In the genomic region with DNA sequence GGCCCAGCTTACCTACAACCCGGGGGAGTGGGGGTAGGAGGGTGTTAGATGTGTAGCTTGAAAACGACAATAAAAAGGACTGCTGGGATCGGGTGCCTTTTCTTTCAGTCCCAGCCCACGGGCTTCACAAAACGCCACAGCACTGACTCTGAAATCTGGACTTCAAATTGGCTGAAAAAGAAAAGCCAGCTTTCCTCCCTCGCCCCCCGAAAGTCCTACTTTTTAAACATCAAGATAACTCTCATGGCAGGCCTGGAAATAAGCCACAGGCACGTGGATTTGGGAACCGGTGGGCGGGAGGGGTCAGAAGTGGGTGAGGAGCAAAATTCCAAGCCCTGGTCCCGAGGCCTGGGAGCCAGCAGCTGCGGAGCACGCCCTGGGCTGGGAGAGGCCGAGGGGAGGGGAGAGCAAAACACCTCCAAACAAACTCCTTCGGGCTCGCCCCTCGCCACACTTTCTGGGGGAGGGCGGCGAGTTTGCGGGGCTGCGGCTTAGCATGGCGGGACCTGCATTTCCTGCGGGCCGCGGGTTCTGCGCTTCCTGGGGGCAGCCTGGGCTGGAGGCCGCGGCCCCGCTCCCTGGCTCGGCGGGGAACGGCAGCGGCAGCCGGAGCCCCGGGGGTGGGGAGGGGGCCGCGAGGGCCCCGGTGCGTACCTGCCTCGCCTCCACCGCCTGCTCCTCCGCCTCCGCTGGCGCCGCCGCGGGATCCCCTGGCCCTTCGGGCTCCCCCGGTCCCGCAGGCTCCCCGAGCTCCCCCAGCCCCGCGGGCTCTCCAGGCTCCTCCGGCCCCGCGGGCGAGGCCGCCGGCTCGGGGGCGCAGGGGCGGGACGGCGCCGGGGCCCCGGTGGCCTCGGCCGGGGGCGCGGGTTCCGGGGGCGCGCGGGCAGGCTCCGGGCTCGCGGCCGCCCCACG, we compare ENCODE assay signal across 1 cellular context.
TF ChIP-seq lines count a peak whose summit lies in the region.

No MANE protein-coding gene starts in this region.

TF ChIP-seq in Ishikawa, 13 proteins besides CTCF, POLR2A, EP300 and RAD21:
- TF ChIP-seq, protein P1, sequence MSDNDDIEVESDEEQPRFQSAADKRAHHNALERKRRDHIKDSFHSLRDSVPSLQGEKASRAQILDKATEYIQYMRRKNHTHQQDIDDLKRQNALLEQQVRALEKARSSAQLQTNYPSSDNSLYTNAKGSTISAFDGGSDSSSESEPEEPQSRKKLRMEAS (IDR thresholded peaks at IDR 0.05) = peak; percentile 17; the same call in 1 of the 2 replicates
TF ChIP-seq in Ishikawa: peak in this region for 1; not testable (repeated sequence) for 12.
